Comparison of ENCODE assay signal across 29 cellular contexts in the genomic region with DNA sequence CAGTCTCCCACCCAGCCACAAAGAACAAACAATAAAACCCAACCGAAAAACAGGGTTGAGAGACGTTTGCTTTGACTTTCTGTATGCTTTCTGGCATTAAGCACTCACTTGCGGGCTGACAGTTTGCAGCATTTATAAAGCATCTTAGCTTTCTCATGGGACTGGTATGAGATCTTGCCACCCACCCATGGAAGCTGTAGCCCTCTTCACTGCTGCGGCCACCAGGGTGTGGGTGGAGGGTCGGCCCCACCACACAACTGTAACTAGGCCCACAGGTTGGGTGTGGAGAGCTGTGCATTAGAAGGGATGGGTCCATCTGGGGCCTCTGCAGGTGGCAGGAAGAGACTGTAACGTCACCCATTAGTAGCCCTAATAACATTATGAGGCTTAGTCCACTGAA.
DNase-seq lines count a peak whose midpoint lies in the region; TF ChIP-seq lines count a peak whose summit lies in the region.
"Had no signal": no experiment of that assay in that cellular context is flagged by ENCODE, and none has a peak within 500 bp of the region (broad histone marks: within the 10 kb centered on the region; RNA-seq: fewer than 3 reads in every experiment).

No MANE protein-coding gene starts in this region.

- H3K4me3 ChIP-seq in Peyer's patch (no peak overlapping the region), colonic mucosa (no peak overlapping the region), stomach smooth muscle (ENCODE audit: low read length in 2 of 2) (peak overlapping the region; percentile 2 to 29), tibial nerve (no peak overlapping the region)
- H3K4me3 ChIP-seq: HAP-1, heart left ventricle, right atrium auricular region, SJSA1, upper lobe of right lung had no signal

- H3K9me3 ChIP-seq in Peyer's patch (no peaks in the 10 kb centered on the region), colonic mucosa (no peaks in the 10 kb centered on the region), stomach smooth muscle (ENCODE audit: control insufficient read depth in 2 of 2, low read length in 2 of 2) (no peaks in the 10 kb centered on the region), tibial nerve (no peaks in the 10 kb centered on the region)
- H3K9me3 ChIP-seq: Caco-2, HAP-1, heart left ventricle, right atrium auricular region, SJSA1, upper lobe of right lung had no signal

- TF ChIP-seq CTCF in Peyer's patch (IDR thresholded peaks at IDR 0.05) (no peak), colonic mucosa (IDR thresholded peaks at IDR 0.05) (no peak), nephron (IDR thresholded peaks at IDR 0.05; ENCODE audit: unreplicated experiment in 3 of 3) (no peak), tibial nerve (IDR thresholded peaks at IDR 0.05) (no peak)

- no peak overlapping the region for H3K9ac ChIP-seq in colonic mucosa (ENCODE audit: low read depth in 2 of 2, low read length in 2 of 2)
- peak overlapping the region in 1 of 2 donors; percentile 2 for H3K9ac ChIP-seq in stomach smooth muscle (ENCODE audit: low read length in 2 of 2)

- H3K27me3 Mint-ChIP-seq in nephron (ENCODE audit: low read depth), result peaks cover 10% of the 10 kb centered on the region

- peaks cover 62% of the 10 kb centered on the region for H3K4me1 Mint-ChIP-seq in nephron
- H3K4me1 Mint-ChIP-seq: natural killer cell had no signal

- no peaks in the 10 kb centered on the region for H3K36me3 ChIP-seq in Peyer's patch
- no peaks in the 10 kb centered on the region for H3K36me3 ChIP-seq in colonic mucosa
- H3K36me3 ChIP-seq in stomach smooth muscle (ENCODE audit: control insufficient read depth in 2 of 2, insufficient read depth in 2 of 2, low read length in 2 of 2), result no peaks in the 10 kb centered on the region
- H3K36me3 ChIP-seq in tibial nerve, result no peaks in the 10 kb centered on the region
- H3K36me3 ChIP-seq: HAP-1, heart left ventricle, right atrium auricular region, SJSA1, upper lobe of right lung, WERI-Rb-1 had no signal

- 68 to 74% methylated on average over 6 of the region's 6 CpGs for WGBS in tibial nerve, 2 donors

- H3K9me3 Mint-ChIP-seq in nephron, result peaks cover 2% of the 10 kb centered on the region
- H3K9me3 Mint-ChIP-seq: activated naive CD4-positive, alpha-beta T cell treated with anti-CD3 and anti-CD28 coated beads, Interleukin-2, amount 50 U/mL, for 72 hours; activated T-helper 2 cell treated with anti-CD3 and anti-CD28 coated beads, Interferon-gamma antibody, Interleukin-2, Interleukin-4, amounts not matched to agents 10 μg/mL and 5 μg/mL and 100 μg/mL, durations not matched to agents 14 hours and 24 hours and 36 hours; endodermal cell; natural killer cell had no signal

- H3K27ac Mint-ChIP-seq in nephron, result peak overlapping the region; percentile 82 to 93 (median 91)
- H3K27ac Mint-ChIP-seq: activated CD8-positive, alpha-beta T cell treated with anti-CD3 and anti-CD28 coated beads, Interleukin-2, amount 10 ng/mL, durations not matched to agents 7 days and 5 days; activated naive CD4-positive, alpha-beta T cell treated with anti-CD3 and anti-CD28 coated beads, Interleukin-2, amount 50 U/mL, for 72 hours; activated T-helper 2 cell treated with anti-CD3 and anti-CD28 coated beads, Interferon-gamma antibody, Interleukin-2, Interleukin-4, amounts not matched to agents 10 μg/mL and 5 μg/mL and 100 μg/mL, durations not matched to agents 14 hours and 24 hours and 36 hours; endodermal cell; natural killer cell had no signal

- peaks cover 0 to 18% (median 0%) of the 10 kb centered on the region in 4 donors for H3K4me1 ChIP-seq in Peyer's patch
- no peaks in the 10 kb centered on the region for H3K4me1 ChIP-seq in colonic mucosa
- H3K4me1 ChIP-seq in stomach smooth muscle (ENCODE audit: control insufficient read depth, insufficient read depth, low read length), result peaks cover 45% of the 10 kb centered on the region
- H3K4me1 ChIP-seq in tibial nerve, result peaks cover 0 to 46% (median 2%) of the 10 kb centered on the region in 4 donors
- H3K4me1 ChIP-seq: HAP-1 had no signal

- TF ChIP-seq POLR2A in Peyer's patch (IDR thresholded peaks at IDR 0.05) (no peak), tibial nerve (IDR thresholded peaks at IDR 0.05) (no peak)

- no peaks in the 10 kb centered on the region for H3K36me3 Mint-ChIP-seq in nephron (ENCODE audit: low read depth)
- H3K36me3 Mint-ChIP-seq: activated naive CD4-positive, alpha-beta T cell treated with anti-CD3 and anti-CD28 coated beads, Interleukin-2, amount 50 U/mL, for 72 hours; natural killer cell had no signal

- H3K27ac ChIP-seq in Peyer's patch, result peak overlapping the region in 3 of 4 donors; percentile 8 to 72 (median 41)
- H3K27ac ChIP-seq in colonic mucosa, result peak overlapping the region; percentile 12
- peak overlapping the region; percentile 62 for H3K27ac ChIP-seq in stomach smooth muscle (ENCODE audit: low read length)
- H3K27ac ChIP-seq in tibial nerve, result peak overlapping the region in 2 of 4 donors; percentile 11 to 74
- H3K27ac ChIP-seq: right atrium auricular region, SJSA1, upper lobe of right lung, WERI-Rb-1 had no signal

- no peaks in the 10 kb centered on the region for H3K27me3 ChIP-seq in Peyer's patch
- H3K27me3 ChIP-seq in colonic mucosa, result no peaks in the 10 kb centered on the region
- no peaks in the 10 kb centered on the region for H3K27me3 ChIP-seq in stomach smooth muscle (ENCODE audit: control insufficient read depth in 1 of 2, insufficient read depth in 2 of 2, low read length in 2 of 2)
- no peaks in the 10 kb centered on the region for H3K27me3 ChIP-seq in tibial nerve
- H3K27me3 ChIP-seq: right atrium auricular region, SJSA1, upper lobe of right lung had no signal

- intact Hi-C loops in colonic mucosa (cut with DNase I) (no loop called here), cardiac septum (cut with DNase I) (loop anchor here (5.0 kb wide), 1 partner anchor 164 kb away; the partner anchor contains the start of gene RHOU)

- no peak for DNase-seq in Peyer's patch
- DNase-seq in colonic mucosa, result no peak
- no peak for DNase-seq in cardiac septum (ENCODE audit: low spot score)
- no peak for DNase-seq in DMS 273 treated with DMSO at 0.1 percent for 48 hours (lab: John Stamatoyannopoulos, UW)
- DNase-seq in AG20443 (ENCODE audit: low spot score), result no peak
- DNase-seq in tibial nerve (ENCODE audit: low spot score in 2 of 2), result no peak
- DNase-seq: activated CD4-positive, alpha-beta T cell treated with anti-CD3 and anti-CD28 coated beads for 4 hours; activated CD8-positive, alpha-beta T cell treated with anti-CD3 and anti-CD28 coated beads, Interleukin-2, amount 10 ng/mL, durations not matched to agents 7 days and 5 days; activated T-cell treated with anti-CD3 and anti-CD28 coated beads for 4 hours; Caco-2; endodermal cell; heart left ventricle; kidney; MV-4-11; natural killer cell; NCI-H1436; NCI-H446; NCI-H774; RPMI8226; T1000; upper lobe of right lung; WERI-Rb-1 had no signal

- peak overlapping the region in 1 of 3 experiments; percentile 30 for H3K4me3 Mint-ChIP-seq in nephron
- H3K4me3 Mint-ChIP-seq: activated CD8-positive, alpha-beta T cell treated with anti-CD3 and anti-CD28 coated beads, Interleukin-2, amount 10 ng/mL, durations not matched to agents 7 days and 5 days; endodermal cell; natural killer cell had no signal

- TF ChIP-seq EP300 in tibial nerve (IDR thresholded peaks at IDR 0.05), result no peak

Comparison
In these comparisons a context has a peak if more than half of its experiments do, and no peak if none do; other contexts are left out.
1. H3K4me3 ChIP-seq: peak in stomach smooth muscle (2 of 2); none in Peyer's patch (0 of 4), colonic mucosa (single experiment) and tibial nerve (0 of 4).